Comparison of ENCODE assay signal across 41 cellular contexts in the genomic region with DNA sequence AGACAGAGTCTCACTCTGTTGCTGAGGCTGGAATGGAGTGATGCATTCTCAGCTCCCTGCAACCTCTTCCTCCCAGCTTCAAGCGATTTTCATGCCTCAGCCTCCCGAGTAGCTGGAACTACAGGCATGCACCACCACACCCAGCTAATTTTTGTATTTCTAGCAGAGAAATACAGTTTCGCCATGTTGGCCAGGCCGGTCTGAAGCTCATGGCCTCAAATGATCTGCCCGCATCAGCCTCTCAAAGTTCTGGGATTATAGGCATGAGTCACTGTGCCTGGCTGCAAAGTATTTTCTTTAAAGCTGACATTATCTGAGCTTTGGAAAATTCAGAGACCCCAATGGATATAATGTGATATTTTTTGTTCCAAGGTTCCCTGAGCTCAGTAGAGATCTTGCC. TPM values are rescaled to one million over a fixed set of nuclear protein-coding genes. Genes with fewer than 3 reads are reported as not detected.
"Had no signal": no experiment of that assay in that cellular context is flagged by ENCODE, and none has a peak within 500 bp of the region (broad histone marks: within the 10 kb centered on the region; RNA-seq: fewer than 3 reads in every experiment).

No MANE protein-coding gene starts in this region.

- H3K4me3 Mint-ChIP-seq: activated naive CD4-positive, alpha-beta T cell treated with anti-CD3 and anti-CD28 coated beads for 36 hours; activated naive CD4-positive, alpha-beta T cell treated with anti-CD3 and anti-CD28 coated beads, Interleukin-2, amount 10 ng/mL, durations not matched to agents 7 days and 5 days; activated naive CD4-positive, alpha-beta T cell treated with anti-CD3 and anti-CD28 coated beads, Interleukin-2, amount 50 U/mL, for 24 hours; activated naive CD8-positive, alpha-beta T cell; activated naive CD8-positive, alpha-beta T cell treated with anti-CD3 and anti-CD28 coated beads for 36 hours; activated naive CD8-positive, alpha-beta T cell treated with anti-CD3 and anti-CD28 coated beads, Interleukin-2, amount 10 ng/mL, durations not matched to agents 7 days and 5 days; activated naive CD8-positive, alpha-beta T cell treated with anti-CD3 and anti-CD28 coated beads, Interleukin-2, amount 50 U/mL, for 24 hours; activated T-cell treated with anti-CD3 and anti-CD28 coated beads, Interleukin-2, amount 50 U/mL, for 24 hours; activated T-cell treated with anti-CD3 and anti-CD28 coated beads, Interleukin-2, amount 50 U/mL, for 4 hours; activated T-cell treated with anti-CD3 and anti-CD28 coated beads, Interleukin-2, amount 50 U/mL, for 72 hours; activated T-helper 1 cell treated with anti-CD3 and anti-CD28 coated beads, Interleukin-12 subunit alpha, Interleukin-12 subunit beta, Interleukin-2, Interleukin-4 antibody, amounts not matched to agents 30 ng/mL and 10 ng/mL and 1 ng/mL, durations not matched to agents 14 hours and 24 hours and 36 hours; activated T-helper 17 cell treated with anti-CD3 and anti-CD28 coated beads, Interleukin-2, amount 50 U/mL, for 72 hours; brain; central memory CD8-positive, alpha-beta T cell had no signal

- H3K27ac ChIP-seq: adrenal gland, ascending aorta, body of pancreas, brain microvascular endothelial cell, breast epithelium, cardiac muscle cell had no signal

- H3K4me3 ChIP-seq: adrenal gland, ascending aorta, body of pancreas, breast epithelium, cardiac muscle cell had no signal

- H3K27ac Mint-ChIP-seq: activated naive CD4-positive, alpha-beta T cell treated with anti-CD3 and anti-CD28 coated beads for 36 hours; activated naive CD4-positive, alpha-beta T cell treated with anti-CD3 and anti-CD28 coated beads, Interleukin-2, amount 10 ng/mL, durations not matched to agents 7 days and 5 days; activated naive CD4-positive, alpha-beta T cell treated with anti-CD3 and anti-CD28 coated beads, Interleukin-2, amount 50 U/mL, for 24 hours; activated naive CD4-positive, alpha-beta T cell treated with anti-CD3 and anti-CD28 coated beads, Interleukin-2, amount 50 U/mL, for 72 hours; activated naive CD8-positive, alpha-beta T cell; activated naive CD8-positive, alpha-beta T cell treated with anti-CD3 and anti-CD28 coated beads for 36 hours; activated naive CD8-positive, alpha-beta T cell treated with anti-CD3 and anti-CD28 coated beads, Interleukin-2, amount 10 ng/mL, durations not matched to agents 7 days and 5 days; activated naive CD8-positive, alpha-beta T cell treated with anti-CD3 and anti-CD28 coated beads, Interleukin-2, amount 50 U/mL, for 24 hours; activated T-cell treated with anti-CD3 and anti-CD28 coated beads, Interleukin-2, amount 50 U/mL, for 24 hours; activated T-cell treated with anti-CD3 and anti-CD28 coated beads, Interleukin-2, amount 50 U/mL, for 72 hours; activated T-helper 1 cell treated with anti-CD3 and anti-CD28 coated beads, Interleukin-12 subunit alpha, Interleukin-12 subunit beta, Interleukin-2, Interleukin-4 antibody, amounts not matched to agents 30 ng/mL and 10 ng/mL and 1 ng/mL, durations not matched to agents 14 hours and 24 hours and 36 hours; activated T-helper 17 cell treated with anti-CD3 and anti-CD28 coated beads, Interleukin-2, amount 50 U/mL, for 72 hours; activated T-helper 2 cell treated with anti-CD3 and anti-CD28 coated beads, Interferon-gamma antibody, Interleukin-2, Interleukin-4, amounts not matched to agents 10 μg/mL and 5 μg/mL and 100 μg/mL, durations not matched to agents 14 hours and 24 hours and 36 hours; brain had no signal

- ATAC-seq: activated naive CD4-positive, alpha-beta T cell treated with anti-CD3 and anti-CD28 coated beads, Interleukin-2, amount 50 U/mL, for 72 hours; activated naive CD8-positive, alpha-beta T cell treated with anti-CD3 and anti-CD28 coated beads, Interleukin-2, amount 50 U/mL, for 24 hours; activated T-cell treated with anti-CD3 and anti-CD28 coated beads, Interleukin-2, amount 50 U/mL, for 4 hours; activated T-cell treated with anti-CD3 and anti-CD28 coated beads, Interleukin-2, amount 50 U/mL, for 72 hours; activated T-helper 17 cell treated with anti-CD3 and anti-CD28 coated beads, Interleukin-2, amount 50 U/mL, for 72 hours; body of pancreas had no signal

- H3K27me3 Mint-ChIP-seq: activated naive CD4-positive, alpha-beta T cell treated with anti-CD3 and anti-CD28 coated beads, Interleukin-2, amount 10 ng/mL, durations not matched to agents 7 days and 5 days had no signal

- H3K9me3 Mint-ChIP-seq: activated naive CD4-positive, alpha-beta T cell treated with anti-CD3 and anti-CD28 coated beads for 36 hours; activated naive CD4-positive, alpha-beta T cell treated with anti-CD3 and anti-CD28 coated beads, Interleukin-2, amount 10 ng/mL, durations not matched to agents 7 days and 5 days; activated naive CD4-positive, alpha-beta T cell treated with anti-CD3 and anti-CD28 coated beads, Interleukin-2, amount 50 U/mL, for 24 hours; activated naive CD8-positive, alpha-beta T cell treated with anti-CD3 and anti-CD28 coated beads, Interleukin-2, amount 10 ng/mL, durations not matched to agents 7 days and 5 days; activated T-cell treated with anti-CD3 and anti-CD28 coated beads, Interleukin-2, amount 50 U/mL, for 24 hours; activated T-helper 1 cell treated with anti-CD3 and anti-CD28 coated beads, Interleukin-12 subunit alpha, Interleukin-12 subunit beta, Interleukin-2, Interleukin-4 antibody, amounts not matched to agents 30 ng/mL and 10 ng/mL and 1 ng/mL, durations not matched to agents 14 hours and 24 hours and 36 hours; activated T-helper 17 cell treated with anti-CD3 and anti-CD28 coated beads, Interleukin-2, amount 50 U/mL, for 72 hours; activated T-helper 2 cell treated with anti-CD3 and anti-CD28 coated beads, Interferon-gamma antibody, Interleukin-2, Interleukin-4, amounts not matched to agents 10 μg/mL and 5 μg/mL and 100 μg/mL, durations not matched to agents 14 hours and 24 hours and 36 hours; central memory CD8-positive, alpha-beta T cell had no signal

- H3K4me1 ChIP-seq: ascending aorta, breast epithelium had no signal

- H3K27me3 ChIP-seq: adrenal gland, ascending aorta, body of pancreas, brain microvascular endothelial cell, breast epithelium had no signal

- DNase-seq: activated effector memory CD4-positive, alpha-beta T cell treated with anti-CD3 and anti-CD28 coated beads, Interleukin-2, amount 50 U/mL, for 16 hours; activated effector memory CD4-positive, alpha-beta T cell treated with Interleukin-2 at 50 U/mL for 16 hours; activated gamma-delta T cell; activated gamma-delta T cell treated with Interleukin-2 at 50 U/mL for 16 hours; activated naive CD4-positive, alpha-beta T cell; activated naive CD4-positive, alpha-beta T cell treated with anti-CD3 and anti-CD28 coated beads for 36 hours; activated naive CD4-positive, alpha-beta T cell treated with anti-CD3 and anti-CD28 coated beads, Interleukin-2, amount 10 ng/mL, durations not matched to agents 7 days and 5 days; activated naive CD4-positive, alpha-beta T cell treated with anti-CD3 and anti-CD28 coated beads, Interleukin-2, amount 50 U/mL, for 16 hours; activated naive CD4-positive, alpha-beta T cell treated with Interleukin-2 at 50 U/mL for 16 hours; activated naive CD8-positive, alpha-beta T cell treated with anti-CD3 and anti-CD28 coated beads for 36 hours; activated naive CD8-positive, alpha-beta T cell treated with anti-CD3 and anti-CD28 coated beads, Interleukin-2, amount 10 ng/mL, durations not matched to agents 7 days and 5 days; activated naive CD8-positive, alpha-beta T cell treated with anti-CD3 and anti-CD28 coated beads, Interleukin-2, amount 50 U/mL, for 24 hours; activated T-cell treated with anti-CD3 and anti-CD28 coated beads, Interleukin-2, amount 50 U/mL, for 1 hour; activated T-cell treated with anti-CD3 and anti-CD28 coated beads, Interleukin-2, amount 50 U/mL, for 24 hours; activated T-cell treated with anti-CD3 and anti-CD28 coated beads, Interleukin-2, amount 50 U/mL, for 4 hours; activated T-cell treated with anti-CD3 and anti-CD28 coated beads, Interleukin-2, amount 50 U/mL, for 48 hours; activated T-cell treated with anti-CD3 and anti-CD28 coated beads, Interleukin-2, amount 50 U/mL, for 72 hours; adrenal gland; amniotic stem cell; amygdala; anterior cingulate cortex; aorta; body of pancreas; brain microvascular endothelial cell; caudate nucleus; central memory CD4-positive, alpha-beta T cell; cerebellar nuclear complex had no signal

- H3K36me3 ChIP-seq: adrenal gland, ascending aorta, brain microvascular endothelial cell, breast epithelium, cardiac muscle cell had no signal

- H3K36me3 Mint-ChIP-seq: activated naive CD4-positive, alpha-beta T cell treated with anti-CD3 and anti-CD28 coated beads, Interleukin-2, amount 10 ng/mL, durations not matched to agents 7 days and 5 days; activated naive CD4-positive, alpha-beta T cell treated with anti-CD3 and anti-CD28 coated beads, Interleukin-2, amount 50 U/mL, for 24 hours; activated naive CD4-positive, alpha-beta T cell treated with anti-CD3 and anti-CD28 coated beads, Interleukin-2, amount 50 U/mL, for 72 hours; activated naive CD8-positive, alpha-beta T cell; activated naive CD8-positive, alpha-beta T cell treated with anti-CD3 and anti-CD28 coated beads for 36 hours; activated naive CD8-positive, alpha-beta T cell treated with anti-CD3 and anti-CD28 coated beads, Interleukin-2, amount 10 ng/mL, durations not matched to agents 7 days and 5 days; brain had no signal

- H3K9me3 ChIP-seq: adrenal gland, ascending aorta, body of pancreas, breast epithelium had no signal

- H3K4me1 Mint-ChIP-seq: activated naive CD4-positive, alpha-beta T cell treated with anti-CD3 and anti-CD28 coated beads, Interleukin-2, amount 10 ng/mL, durations not matched to agents 7 days and 5 days; activated naive CD4-positive, alpha-beta T cell treated with anti-CD3 and anti-CD28 coated beads, Interleukin-2, amount 50 U/mL, for 24 hours; activated naive CD8-positive, alpha-beta T cell treated with anti-CD3 and anti-CD28 coated beads for 36 hours; activated naive CD8-positive, alpha-beta T cell treated with anti-CD3 and anti-CD28 coated beads, Interleukin-2, amount 10 ng/mL, durations not matched to agents 7 days and 5 days; activated naive CD8-positive, alpha-beta T cell treated with anti-CD3 and anti-CD28 coated beads, Interleukin-2, amount 50 U/mL, for 24 hours; activated T-helper 17 cell treated with anti-CD3 and anti-CD28 coated beads, Interleukin-2, amount 50 U/mL, for 72 hours; brain; central memory CD8-positive, alpha-beta T cell had no signal

RNA-seq across cellular contexts. Expression of a gene that starts 31.1 kb away (rescaled TPM):
- total RNA-seq: activated naive CD4-positive, alpha-beta T cell treated with anti-CD3 and anti-CD28 coated beads for 36 hours; activated naive CD4-positive, alpha-beta T cell treated with anti-CD3 and anti-CD28 coated beads, Interleukin-2, amount 50 U/mL, for 72 hours; activated naive CD8-positive, alpha-beta T cell treated with anti-CD3 and anti-CD28 coated beads for 36 hours; activated naive CD8-positive, alpha-beta T cell treated with anti-CD3 and anti-CD28 coated beads, Interleukin-2, amount 10 ng/mL, durations not matched to agents 7 days and 5 days; activated T-cell treated with anti-CD3 and anti-CD28 coated beads, Interleukin-2, amount 50 U/mL, for 4 hours; activated T-cell treated with anti-CD3 and anti-CD28 coated beads, Interleukin-2, amount 50 U/mL, for 72 hours; activated T-helper 1 cell treated with anti-CD3 and anti-CD28 coated beads, Interleukin-12 subunit alpha, Interleukin-12 subunit beta, Interleukin-2, Interleukin-4 antibody, amounts not matched to agents 30 ng/mL and 10 ng/mL and 1 ng/mL, durations not matched to agents 14 hours and 24 hours and 36 hours; activated T-helper 17 cell treated with anti-CD3 and anti-CD28 coated beads, Interleukin-2, amount 50 U/mL, for 72 hours; activated T-helper 2 cell treated with anti-CD3 and anti-CD28 coated beads, Interferon-gamma antibody, Interleukin-2, Interleukin-4, amounts not matched to agents 10 μg/mL and 5 μg/mL and 100 μg/mL, durations not matched to agents 14 hours and 24 hours and 36 hours; ascending aorta; astrocyte; body of pancreas; cardiac septum; chondrocyte had no signal

RNA-seq across cellular contexts. Expression of a gene that starts 58.2 kb away (rescaled TPM):
- total RNA-seq: activated naive CD4-positive, alpha-beta T cell treated with anti-CD3 and anti-CD28 coated beads for 36 hours; activated naive CD4-positive, alpha-beta T cell treated with anti-CD3 and anti-CD28 coated beads, Interleukin-2, amount 50 U/mL, for 72 hours; activated naive CD8-positive, alpha-beta T cell treated with anti-CD3 and anti-CD28 coated beads for 36 hours; activated naive CD8-positive, alpha-beta T cell treated with anti-CD3 and anti-CD28 coated beads, Interleukin-2, amount 10 ng/mL, durations not matched to agents 7 days and 5 days; activated T-cell treated with anti-CD3 and anti-CD28 coated beads, Interleukin-2, amount 50 U/mL, for 4 hours; activated T-cell treated with anti-CD3 and anti-CD28 coated beads, Interleukin-2, amount 50 U/mL, for 72 hours; activated T-helper 1 cell treated with anti-CD3 and anti-CD28 coated beads, Interleukin-12 subunit alpha, Interleukin-12 subunit beta, Interleukin-2, Interleukin-4 antibody, amounts not matched to agents 30 ng/mL and 10 ng/mL and 1 ng/mL, durations not matched to agents 14 hours and 24 hours and 36 hours; activated T-helper 17 cell treated with anti-CD3 and anti-CD28 coated beads, Interleukin-2, amount 50 U/mL, for 72 hours; activated T-helper 2 cell treated with anti-CD3 and anti-CD28 coated beads, Interferon-gamma antibody, Interleukin-2, Interleukin-4, amounts not matched to agents 10 μg/mL and 5 μg/mL and 100 μg/mL, durations not matched to agents 14 hours and 24 hours and 36 hours; ascending aorta; cardiac muscle cell had no signal
- polyA plus RNA-seq: aorta, cardiac muscle cell had no signal
